In the genomic region with DNA sequence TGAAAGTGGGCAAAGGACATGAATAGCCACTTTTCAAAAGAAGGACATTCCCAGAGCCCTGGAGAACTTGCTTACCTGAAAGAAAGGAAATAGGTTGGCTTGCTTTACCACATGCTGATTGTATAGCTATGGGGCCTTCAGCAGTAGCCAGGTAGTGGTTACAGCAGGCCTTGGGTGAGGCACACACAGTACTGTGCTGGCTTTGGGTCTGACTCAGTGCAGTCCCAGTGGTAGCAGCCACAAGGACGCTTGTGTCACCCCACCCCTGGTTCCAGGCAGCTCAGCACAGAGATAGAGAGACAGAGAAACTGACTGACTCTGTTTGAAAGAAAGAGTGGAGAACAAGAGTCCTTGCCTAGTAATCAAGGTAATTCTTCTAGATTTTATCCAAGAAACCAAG, we compare ENCODE assay signal across 1 cellular context.
TF ChIP-seq lines count a peak whose summit lies in the region.

No MANE protein-coding gene starts in this region.

TF ChIP-seq in H1, 55 proteins besides CTCF, POLR2A, EP300 and RAD21:
- TF ChIP-seq CHD1 (IDR thresholded peaks at IDR 0.05; ENCODE audit: low read depth, low read length) (no peak), PHF8 (conservative IDR thresholded peaks at IDR 0.05; ENCODE audit: low read depth, low read length) (no peak), GTF2F1 (IDR thresholded peaks at IDR 0.05; ENCODE audit: borderline replicate concordance, low read depth, low read length) (no peak)
- TF ChIP-seq, protein P1, sequence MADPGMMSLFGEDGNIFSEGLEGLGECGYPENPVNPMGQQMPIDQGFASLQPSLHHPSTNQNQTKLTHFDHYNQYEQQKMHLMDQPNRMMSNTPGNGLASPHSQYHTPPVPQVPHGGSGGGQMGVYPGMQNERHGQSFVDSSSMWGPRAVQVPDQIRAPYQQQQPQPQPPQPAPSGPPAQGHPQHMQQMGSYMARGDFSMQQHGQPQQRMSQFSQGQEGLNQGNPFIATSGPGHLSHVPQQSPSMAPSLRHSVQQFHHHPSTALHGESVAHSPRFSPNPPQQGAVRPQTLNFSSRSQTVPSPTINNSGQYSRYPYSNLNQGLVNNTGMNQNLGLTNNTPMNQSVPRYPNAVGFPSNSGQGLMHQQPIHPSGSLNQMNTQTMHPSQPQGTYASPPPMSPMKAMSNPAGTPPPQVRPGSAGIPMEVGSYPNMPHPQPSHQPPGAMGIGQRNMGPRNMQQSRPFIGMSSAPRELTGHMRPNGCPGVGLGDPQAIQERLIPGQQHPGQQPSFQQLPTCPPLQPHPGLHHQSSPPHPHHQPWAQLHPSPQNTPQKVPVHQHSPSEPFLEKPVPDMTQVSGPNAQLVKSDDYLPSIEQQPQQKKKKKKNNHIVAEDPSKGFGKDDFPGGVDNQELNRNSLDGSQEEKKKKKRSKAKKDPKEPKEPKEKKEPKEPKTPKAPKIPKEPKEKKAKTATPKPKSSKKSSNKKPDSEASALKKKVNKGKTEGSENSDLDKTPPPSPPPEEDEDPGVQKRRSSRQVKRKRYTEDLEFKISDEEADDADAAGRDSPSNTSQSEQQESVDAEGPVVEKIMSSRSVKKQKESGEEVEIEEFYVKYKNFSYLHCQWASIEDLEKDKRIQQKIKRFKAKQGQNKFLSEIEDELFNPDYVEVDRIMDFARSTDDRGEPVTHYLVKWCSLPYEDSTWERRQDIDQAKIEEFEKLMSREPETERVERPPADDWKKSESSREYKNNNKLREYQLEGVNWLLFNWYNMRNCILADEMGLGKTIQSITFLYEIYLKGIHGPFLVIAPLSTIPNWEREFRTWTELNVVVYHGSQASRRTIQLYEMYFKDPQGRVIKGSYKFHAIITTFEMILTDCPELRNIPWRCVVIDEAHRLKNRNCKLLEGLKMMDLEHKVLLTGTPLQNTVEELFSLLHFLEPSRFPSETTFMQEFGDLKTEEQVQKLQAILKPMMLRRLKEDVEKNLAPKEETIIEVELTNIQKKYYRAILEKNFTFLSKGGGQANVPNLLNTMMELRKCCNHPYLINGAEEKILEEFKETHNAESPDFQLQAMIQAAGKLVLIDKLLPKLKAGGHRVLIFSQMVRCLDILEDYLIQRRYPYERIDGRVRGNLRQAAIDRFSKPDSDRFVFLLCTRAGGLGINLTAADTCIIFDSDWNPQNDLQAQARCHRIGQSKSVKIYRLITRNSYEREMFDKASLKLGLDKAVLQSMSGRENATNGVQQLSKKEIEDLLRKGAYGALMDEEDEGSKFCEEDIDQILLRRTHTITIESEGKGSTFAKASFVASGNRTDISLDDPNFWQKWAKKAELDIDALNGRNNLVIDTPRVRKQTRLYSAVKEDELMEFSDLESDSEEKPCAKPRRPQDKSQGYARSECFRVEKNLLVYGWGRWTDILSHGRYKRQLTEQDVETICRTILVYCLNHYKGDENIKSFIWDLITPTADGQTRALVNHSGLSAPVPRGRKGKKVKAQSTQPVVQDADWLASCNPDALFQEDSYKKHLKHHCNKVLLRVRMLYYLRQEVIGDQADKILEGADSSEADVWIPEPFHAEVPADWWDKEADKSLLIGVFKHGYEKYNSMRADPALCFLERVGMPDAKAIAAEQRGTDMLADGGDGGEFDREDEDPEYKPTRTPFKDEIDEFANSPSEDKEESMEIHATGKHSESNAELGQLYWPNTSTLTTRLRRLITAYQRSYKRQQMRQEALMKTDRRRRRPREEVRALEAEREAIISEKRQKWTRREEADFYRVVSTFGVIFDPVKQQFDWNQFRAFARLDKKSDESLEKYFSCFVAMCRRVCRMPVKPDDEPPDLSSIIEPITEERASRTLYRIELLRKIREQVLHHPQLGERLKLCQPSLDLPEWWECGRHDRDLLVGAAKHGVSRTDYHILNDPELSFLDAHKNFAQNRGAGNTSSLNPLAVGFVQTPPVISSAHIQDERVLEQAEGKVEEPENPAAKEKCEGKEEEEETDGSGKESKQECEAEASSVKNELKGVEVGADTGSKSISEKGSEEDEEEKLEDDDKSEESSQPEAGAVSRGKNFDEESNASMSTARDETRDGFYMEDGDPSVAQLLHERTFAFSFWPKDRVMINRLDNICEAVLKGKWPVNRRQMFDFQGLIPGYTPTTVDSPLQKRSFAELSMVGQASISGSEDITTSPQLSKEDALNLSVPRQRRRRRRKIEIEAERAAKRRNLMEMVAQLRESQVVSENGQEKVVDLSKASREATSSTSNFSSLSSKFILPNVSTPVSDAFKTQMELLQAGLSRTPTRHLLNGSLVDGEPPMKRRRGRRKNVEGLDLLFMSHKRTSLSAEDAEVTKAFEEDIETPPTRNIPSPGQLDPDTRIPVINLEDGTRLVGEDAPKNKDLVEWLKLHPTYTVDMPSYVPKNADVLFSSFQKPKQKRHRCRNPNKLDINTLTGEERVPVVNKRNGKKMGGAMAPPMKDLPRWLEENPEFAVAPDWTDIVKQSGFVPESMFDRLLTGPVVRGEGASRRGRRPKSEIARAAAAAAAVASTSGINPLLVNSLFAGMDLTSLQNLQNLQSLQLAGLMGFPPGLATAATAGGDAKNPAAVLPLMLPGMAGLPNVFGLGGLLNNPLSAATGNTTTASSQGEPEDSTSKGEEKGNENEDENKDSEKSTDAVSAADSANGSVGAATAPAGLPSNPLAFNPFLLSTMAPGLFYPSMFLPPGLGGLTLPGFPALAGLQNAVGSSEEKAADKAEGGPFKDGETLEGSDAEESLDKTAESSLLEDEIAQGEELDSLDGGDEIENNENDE (IDR thresholded peaks at IDR 0.05; ENCODE audit: insufficient replicate concordance, low read length) = no peak
- TF ChIP-seq, protein P2, sequence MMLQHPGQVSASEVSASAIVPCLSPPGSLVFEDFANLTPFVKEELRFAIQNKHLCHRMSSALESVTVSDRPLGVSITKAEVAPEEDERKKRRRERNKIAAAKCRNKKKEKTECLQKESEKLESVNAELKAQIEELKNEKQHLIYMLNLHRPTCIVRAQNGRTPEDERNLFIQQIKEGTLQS (IDR thresholded peaks at IDR 0.05; ENCODE audit: insufficient read depth, low read depth, low read length) = no peak
